ENCODE assay signal across 1 cellular context in genomic region chr19:47352095-47352494, GRCh38.
A peak's percentile ranks its signal among the peaks of the same experiment; 100 is the strongest.
TF ChIP-seq lines count a peak whose summit lies in the region.

No MANE protein-coding gene starts in this region.

TF ChIP-seq in WTC11, 78 proteins besides CTCF, POLR2A, EP300 and RAD21 (continued from another document):
- peak; percentile 77 for TF ChIP-seq USF2 (CRISPR knock-in tag; IDR thresholded peaks at IDR 0.05)
- no peak for TF ChIP-seq GRHL2 (CRISPR knock-in tag; IDR thresholded peaks at IDR 0.05; ENCODE audit: insufficient replicate concordance, severe bottlenecking)
- TF ChIP-seq ZNF512 (CRISPR knock-in tag; IDR thresholded peaks at IDR 0.05; ENCODE audit: borderline replicate concordance): no peak
- no peak for TF ChIP-seq ZNF532 (CRISPR knock-in tag; IDR thresholded peaks at IDR 0.05; ENCODE audit: borderline replicate concordance)
